ENCODE assay signal across 12 cellular contexts in genomic region chr1:247347395-247348222, GRCh38. TPM values are rescaled to one million over a fixed set of nuclear protein-coding genes. Genes with fewer than 3 reads are reported as not detected.
DNase-seq lines count a peak whose midpoint lies in the region; ATAC-seq and TF ChIP-seq lines count a peak whose summit lies in the region.
"Had no signal": no experiment of that assay in that cellular context is flagged by ENCODE, and none has a peak within 500 bp of the region (broad histone marks: within the 10 kb centered on the region; RNA-seq: fewer than 3 reads in every experiment).

No MANE protein-coding gene starts in this region.

- H3K36me3 ChIP-seq in esophagus muscularis mucosa (no peaks in the 10 kb centered on the region), lower lobe of right lung (no peaks in the 10 kb centered on the region), uterus (no peaks in the 10 kb centered on the region), spleen (no peaks in the 10 kb centered on the region)

- H3K27me3 Mint-ChIP-seq in activated naive CD4-positive, alpha-beta T cell treated with anti-CD3 and anti-CD28 coated beads for 36 hours (ENCODE audit: low read depth) = peaks cover 10% of the 10 kb centered on the region
- H3K27me3 Mint-ChIP-seq in activated T-helper 17 cell treated with anti-CD3 and anti-CD28 coated beads, Interleukin-2, amount 50 U/mL, for 72 hours = peaks cover 14% of the 10 kb centered on the region

- no peak overlapping the region for H3K27ac Mint-ChIP-seq in activated naive CD4-positive, alpha-beta T cell treated with anti-CD3 and anti-CD28 coated beads for 36 hours
- no peak overlapping the region for H3K27ac Mint-ChIP-seq in activated naive CD4-positive, alpha-beta T cell treated with anti-CD3 and anti-CD28 coated beads, Interleukin-2, amount 50 U/mL, for 72 hours
- no peak overlapping the region for H3K27ac Mint-ChIP-seq in activated T-helper 17 cell treated with anti-CD3 and anti-CD28 coated beads, Interleukin-2, amount 50 U/mL, for 72 hours
- H3K27ac Mint-ChIP-seq: activated naive CD4-positive, alpha-beta T cell treated with anti-CD3 and anti-CD28 coated beads, Interleukin-2, amount 10 ng/mL, durations not matched to agents 7 days and 5 days had no signal

- intact Hi-C loops in activated naive CD4-positive, alpha-beta T cell treated with anti-CD3 and anti-CD28 coated beads for 36 hours (cut with micrococcal nuclease) = no loop called here
- intact Hi-C loops in esophagus muscularis mucosa (cut with DNase I) (no loop called here), lower lobe of right lung (cut with DNase I) (no loop called here), uterus (cut with DNase I; ENCODE audit: low total_unique reads) (no loop called here), spleen (cut with DNase I; ENCODE audit: low total_unique reads) (no loop called here)

- H3K27me3 ChIP-seq in esophagus muscularis mucosa (peaks cover 0 to 33% (median 0%) of the 10 kb centered on the region in 4 donors), lower lobe of right lung (ENCODE audit: low read depth) (peaks cover 11% of the 10 kb centered on the region), uterus (no peaks in the 10 kb centered on the region), spleen (replicated peaks in 1 of 7) (peaks cover 0 to 38% (median 4%) of the 10 kb centered on the region in 7 donors)

- H3K27ac ChIP-seq in esophagus muscularis mucosa (replicated peaks in 1 of 4) (no peak overlapping the region), lower lobe of right lung (no peak overlapping the region), uterus (peak overlapping the region; percentile 66 to 77), spleen (peak overlapping the region in 1 of 8 donors; percentile 16)
- H3K27ac ChIP-seq: SK-N-MC had no signal

- peak overlapping the region; percentile 50 for H3K4me3 Mint-ChIP-seq in activated naive CD4-positive, alpha-beta T cell treated with anti-CD3 and anti-CD28 coated beads for 36 hours
- H3K4me3 Mint-ChIP-seq in activated T-helper 17 cell treated with anti-CD3 and anti-CD28 coated beads, Interleukin-2, amount 50 U/mL, for 72 hours = no peak overlapping the region
- H3K4me3 Mint-ChIP-seq: activated naive CD4-positive, alpha-beta T cell treated with anti-CD3 and anti-CD28 coated beads, Interleukin-2, amount 10 ng/mL, durations not matched to agents 7 days and 5 days had no signal

- ATAC-seq in activated naive CD4-positive, alpha-beta T cell treated with anti-CD3 and anti-CD28 coated beads, Interleukin-2, amount 50 U/mL, for 72 hours = no peak
- ATAC-seq in lower lobe of right lung = peak; percentile 27 to 36
- no peak for ATAC-seq in activated T-helper 17 cell treated with anti-CD3 and anti-CD28 coated beads, Interleukin-2, amount 50 U/mL, for 72 hours (replicated peaks)

- CTCF ChIA-PET in activated naive CD4-positive, alpha-beta T cell treated with anti-CD3 and anti-CD28 coated beads for 36 hours (lab: Charles Lee) = no interaction called here

- no peaks in the 10 kb centered on the region for H3K9me3 ChIP-seq in esophagus muscularis mucosa
- no peaks in the 10 kb centered on the region for H3K9me3 ChIP-seq in lower lobe of right lung
- H3K9me3 ChIP-seq in uterus = no peaks in the 10 kb centered on the region
- peaks cover 0 to 3% (median 0%) of the 10 kb centered on the region in 8 donors for H3K9me3 ChIP-seq in spleen

- H3K4me3 ChIP-seq in esophagus muscularis mucosa = peak overlapping the region; percentile 30 to 50 (median 44)
- H3K4me3 ChIP-seq in lower lobe of right lung = peak overlapping the region; percentile 43
- H3K4me3 ChIP-seq in uterus = peak overlapping the region; percentile 32 to 41
- peak overlapping the region in 4 of 8 donors; percentile 10 to 54 (median 34) for H3K4me3 ChIP-seq in spleen
- H3K4me3 ChIP-seq: SK-N-MC had no signal

- H3K4me1 Mint-ChIP-seq in activated naive CD4-positive, alpha-beta T cell treated with anti-CD3 and anti-CD28 coated beads for 36 hours (ENCODE audit: low read depth) = peaks cover 16% of the 10 kb centered on the region
- peaks cover 8% of the 10 kb centered on the region for H3K4me1 Mint-ChIP-seq in activated T-helper 17 cell treated with anti-CD3 and anti-CD28 coated beads, Interleukin-2, amount 50 U/mL, for 72 hours

- 30% methylated on average over 32 of the region's 33 CpGs for WGBS in esophagus muscularis mucosa
- 15 to 44% (median 23%) methylated on average over 16 to 33 of the region's 33 CpGs for WGBS in spleen, 5 donors

- TF ChIP-seq POLR2A in esophagus muscularis mucosa (IDR thresholded peaks at IDR 0.05; ENCODE audit: low read depth) (no peak), uterus (IDR thresholded peaks at IDR 0.05) (no peak), spleen (IDR thresholded peaks at IDR 0.05) (no peak)

- H3K4me1 ChIP-seq in esophagus muscularis mucosa (peaks cover 0 to 16% (median 7%) of the 10 kb centered on the region in 4 donors), lower lobe of right lung (no peaks in the 10 kb centered on the region), uterus (no peaks in the 10 kb centered on the region), spleen (peaks cover 0 to 11% (median 5%) of the 10 kb centered on the region in 6 donors)

- H3K36me3 Mint-ChIP-seq in activated naive CD4-positive, alpha-beta T cell treated with anti-CD3 and anti-CD28 coated beads for 36 hours (ENCODE audit: low read depth) = peaks cover 1% of the 10 kb centered on the region
- peaks cover 0 to 5% of the 10 kb centered on the region in 2 donors for H3K36me3 Mint-ChIP-seq in activated naive CD4-positive, alpha-beta T cell treated with anti-CD3 and anti-CD28 coated beads, Interleukin-2, amount 50 U/mL, for 72 hours
- H3K36me3 Mint-ChIP-seq in activated T-helper 17 cell treated with anti-CD3 and anti-CD28 coated beads, Interleukin-2, amount 50 U/mL, for 72 hours (ENCODE audit: low read depth) = no peaks in the 10 kb centered on the region

- no peaks in the 10 kb centered on the region for H3K9me3 Mint-ChIP-seq in activated naive CD4-positive, alpha-beta T cell treated with anti-CD3 and anti-CD28 coated beads for 36 hours
- H3K9me3 Mint-ChIP-seq in activated naive CD4-positive, alpha-beta T cell treated with anti-CD3 and anti-CD28 coated beads, Interleukin-2, amount 50 U/mL, for 72 hours = peaks cover 0 to 4% of the 10 kb centered on the region in 2 donors
- no peaks in the 10 kb centered on the region for H3K9me3 Mint-ChIP-seq in activated T-helper 17 cell treated with anti-CD3 and anti-CD28 coated beads, Interleukin-2, amount 50 U/mL, for 72 hours
- H3K9me3 Mint-ChIP-seq: activated naive CD4-positive, alpha-beta T cell treated with anti-CD3 and anti-CD28 coated beads, Interleukin-2, amount 10 ng/mL, durations not matched to agents 7 days and 5 days had no signal

- no peak for TF ChIP-seq CTCF in esophagus muscularis mucosa (IDR thresholded peaks at IDR 0.05)
- TF ChIP-seq CTCF in lower lobe of right lung (IDR thresholded peaks at IDR 0.05) = no peak
- no peak for TF ChIP-seq CTCF in uterus (IDR thresholded peaks at IDR 0.05)
- no peak for TF ChIP-seq CTCF in spleen (IDR thresholded peaks at IDR 0.05 in 8 of 11, conservative IDR thresholded peaks at IDR 0.05 in 3 of 11)

- DNase-seq in activated naive CD4-positive, alpha-beta T cell treated with anti-CD3 and anti-CD28 coated beads for 36 hours = peak; percentile 10
- DNase-seq in activated naive CD4-positive, alpha-beta T cell treated with anti-CD3 and anti-CD28 coated beads, Interleukin-2, amount 50 U/mL, for 72 hours (ENCODE audit: low spot score in 2 of 2) = no peak
- no peak for DNase-seq in esophagus muscularis mucosa (ENCODE audit: extremely low spot score)
- peak; percentile 46 for DNase-seq in lower lobe of right lung
- peak; percentile 28 to 35 for DNase-seq in uterus
- DNase-seq in NCI-H2171 treated with DMSO at 0.1 percent for 48 hours (lab: John Stamatoyannopoulos, UW) = no peak
- no peak for DNase-seq in spleen
- DNase-seq: activated naive CD4-positive, alpha-beta T cell treated with anti-CD3 and anti-CD28 coated beads, Interleukin-2, amount 10 ng/mL, durations not matched to agents 7 days and 5 days; cortex of kidney; NCI-H748 treated with DMSO at 0.1 percent for 48 hours had no signal

- no peak for TF ChIP-seq EP300 in esophagus muscularis mucosa (IDR thresholded peaks at IDR 0.05)

RNA-seq across cellular contexts. Expression of gene ZNF496, which starts 15.9 kb away (rescaled TPM):
- 10 to 100 TPM in 1 of 2 experiments, 1 to 10 TPM in 1; 9.8 to 10.6 TPM for total RNA-seq in activated naive CD4-positive, alpha-beta T cell treated with anti-CD3 and anti-CD28 coated beads for 36 hours
- total RNA-seq in activated naive CD4-positive, alpha-beta T cell treated with anti-CD3 and anti-CD28 coated beads, Interleukin-2, amount 50 U/mL, for 72 hours = 10 to 100 TPM in 1 of 2 donors, 1 to 10 TPM in 1; 4.8 to 14.5 TPM
- total RNA-seq in esophagus muscularis mucosa = 10 to 100 TPM; 23.7 to 34.3 (median 33.3) TPM
- total RNA-seq in lower lobe of right lung = 16.9 TPM
- total RNA-seq in uterus = 10 to 100 TPM; 24.1 to 51.7 (median 41.0) TPM
- 1 to 10 TPM; 2.0 to 4.3 TPM for total RNA-seq in activated T-helper 17 cell treated with anti-CD3 and anti-CD28 coated beads, Interleukin-2, amount 50 U/mL, for 72 hours
- total RNA-seq in spleen = 10 to 100 TPM; 22.0 to 45.4 (median 32.9) TPM
- 10 to 100 TPM in 1 of 3 donors, 1 to 10 TPM in 2; 5.7 to 13.3 (median 7.0) TPM for polyA plus RNA-seq in spleen

Comparison
In these comparisons a context has a peak if more than half of its experiments do, and no peak if none do; other contexts are left out.
1. DNase-seq: peak in activated naive CD4-positive, alpha-beta T cell treated with anti-CD3 and anti-CD28 coated beads for 36 hours (single experiment), lower lobe of right lung (single experiment) and uterus (2 of 2); none in activated naive CD4-positive, alpha-beta T cell treated with anti-CD3 and anti-CD28 coated beads, Interleukin-2, amount 50 U/mL, for 72 hours (0 of 2), esophagus muscularis mucosa (single experiment), NCI-H2171 treated with DMSO at 0.1 percent for 48 hours (single experiment) and spleen (single experiment).
2. ATAC-seq: peak in lower lobe of right lung (2 of 2); none in activated naive CD4-positive, alpha-beta T cell treated with anti-CD3 and anti-CD28 coated beads, Interleukin-2, amount 50 U/mL, for 72 hours (0 of 2) and activated T-helper 17 cell treated with anti-CD3 and anti-CD28 coated beads, Interleukin-2, amount 50 U/mL, for 72 hours (single experiment).
3. H3K27ac ChIP-seq: peak in uterus (2 of 2); none in esophagus muscularis mucosa (0 of 4) and lower lobe of right lung (single experiment).